Comparison of ENCODE assay signal across 8 cellular contexts in genomic region chr18:76983184-76983583, GRCh38.
DNase-seq lines count a peak whose midpoint lies in the region; ATAC-seq and TF ChIP-seq lines count a peak whose summit lies in the region.

No MANE protein-coding gene starts in this region.

- intact Hi-C loops in Calu3 (cut with micrococcal nuclease; ENCODE audit: unreplicated experiment), result loop anchor here (1.0 to 10.0 kb wide), 4 partner anchors 30 to 482 kb away; no protein-coding TSS in a partner anchor

- H3K4me3 Mint-ChIP-seq in Calu3 (ENCODE audit: low read depth, unreplicated experiment), result peak overlapping the region; percentile 42
- no peak overlapping the region for H3K4me3 Mint-ChIP-seq in endothelial cell (ENCODE audit: unreplicated experiment)

- peak; percentile 82 for ATAC-seq in GM21381 (IDR thresholded peaks at IDR 0.05; ENCODE audit: unreplicated experiment)

- DNase-seq in Calu3 (peak; percentile 99), HS-5 (ENCODE audit: low read depth) (peak; percentile 14), endothelial cell (ENCODE audit: low spot score) (peak; percentile 91), mucosa of gallbladder (ENCODE audit: low spot score) (peak; percentile 89)
- peak; percentile 58 for DNase-seq in NK-92 treated with Interleukin-12 subunit alpha and Interleukin-12 subunit beta, amount 100 ng/mL, for 24 hours (lab: John Stamatoyannopoulos, UW)
- peak; percentile 70 to 83 (median 79) for DNase-seq in activated CD8-positive, alpha-beta memory T cell treated with anti-CD3 and anti-CD28 coated beads for 48 hours (ENCODE audit: low read depth in 2 of 3, low spot score in 2 of 3)
- DNase-seq in stimulated activated CD8-positive, alpha-beta memory T cell treated with anti-CD3 and anti-CD28 coated beads, Interleukin-7, amount 100 ng/mL, for 1 hour (ENCODE audit: low read depth in 2 of 2), result peak; percentile 53 to 69

- peaks cover 7% of the 10 kb centered on the region for H3K4me1 Mint-ChIP-seq in Calu3 (ENCODE audit: low read depth, unreplicated experiment)
- peaks cover 33% of the 10 kb centered on the region for H3K4me1 Mint-ChIP-seq in endothelial cell (ENCODE audit: unreplicated experiment)

- no peaks in the 10 kb centered on the region for H3K9me3 Mint-ChIP-seq in Calu3 (ENCODE audit: low read depth, unreplicated experiment)
- no peaks in the 10 kb centered on the region for H3K9me3 Mint-ChIP-seq in endothelial cell (ENCODE audit: unreplicated experiment)

- BruUV-seq in Calu3 (replicated peaks; lab: Mats Ljungman, UMichigan), result no TSS peak

- peak; percentile 100 for TF ChIP-seq CTCF in Calu3 (IDR thresholded peaks at IDR 0.05; ENCODE audit: unreplicated experiment)
- peak; percentile 88 for TF ChIP-seq CTCF in endothelial cell (IDR thresholded peaks at IDR 0.05; ENCODE audit: unreplicated experiment)

- H3K36me3 Mint-ChIP-seq in Calu3 (ENCODE audit: insufficient read depth, unreplicated experiment) (no peaks in the 10 kb centered on the region), endothelial cell (ENCODE audit: low read depth, unreplicated experiment) (peaks cover 10% of the 10 kb centered on the region)

- H3K27ac Mint-ChIP-seq in Calu3 (ENCODE audit: unreplicated experiment), result no peak overlapping the region
- H3K27ac Mint-ChIP-seq in endothelial cell (ENCODE audit: unreplicated experiment), result no peak overlapping the region

- H3K27me3 Mint-ChIP-seq in Calu3 (ENCODE audit: unreplicated experiment) (no peaks in the 10 kb centered on the region), endothelial cell (ENCODE audit: unreplicated experiment) (peaks cover 4% of the 10 kb centered on the region)

- CTCF ChIA-PET in Calu3 (lab: Charles Lee), result interaction anchor here (0.5 to 2.0 kb wide), 11 partner anchors 11 to 229 kb away, joined by 3 to 10 read pairs (median 5); no protein-coding TSS in a partner anchor

Comparison
In these comparisons a context has a peak if more than half of its experiments do, and no peak if none do; other contexts are left out.
1. Peak in every context shown above with its lines: DNase-seq and ATAC-seq.
2. DNase-seq: peak in every context shown above with its lines; median percentile 99 in Calu3; 91 in endothelial cell; 89 in mucosa of gallbladder; 79 in activated CD8-positive, alpha-beta memory T cell treated with anti-CD3 and anti-CD28 coated beads for 48 hours; 61 in stimulated activated CD8-positive, alpha-beta memory T cell treated with anti-CD3 and anti-CD28 coated beads, Interleukin-7, amount 100 ng/mL, for 1 hour; 58 in NK-92 treated with Interleukin-12 subunit alpha and Interleukin-12 subunit beta, amount 100 ng/mL, for 24 hours; 14 in HS-5.